Comparison of ENCODE assay signal across 8 cellular contexts in the genomic region with DNA sequence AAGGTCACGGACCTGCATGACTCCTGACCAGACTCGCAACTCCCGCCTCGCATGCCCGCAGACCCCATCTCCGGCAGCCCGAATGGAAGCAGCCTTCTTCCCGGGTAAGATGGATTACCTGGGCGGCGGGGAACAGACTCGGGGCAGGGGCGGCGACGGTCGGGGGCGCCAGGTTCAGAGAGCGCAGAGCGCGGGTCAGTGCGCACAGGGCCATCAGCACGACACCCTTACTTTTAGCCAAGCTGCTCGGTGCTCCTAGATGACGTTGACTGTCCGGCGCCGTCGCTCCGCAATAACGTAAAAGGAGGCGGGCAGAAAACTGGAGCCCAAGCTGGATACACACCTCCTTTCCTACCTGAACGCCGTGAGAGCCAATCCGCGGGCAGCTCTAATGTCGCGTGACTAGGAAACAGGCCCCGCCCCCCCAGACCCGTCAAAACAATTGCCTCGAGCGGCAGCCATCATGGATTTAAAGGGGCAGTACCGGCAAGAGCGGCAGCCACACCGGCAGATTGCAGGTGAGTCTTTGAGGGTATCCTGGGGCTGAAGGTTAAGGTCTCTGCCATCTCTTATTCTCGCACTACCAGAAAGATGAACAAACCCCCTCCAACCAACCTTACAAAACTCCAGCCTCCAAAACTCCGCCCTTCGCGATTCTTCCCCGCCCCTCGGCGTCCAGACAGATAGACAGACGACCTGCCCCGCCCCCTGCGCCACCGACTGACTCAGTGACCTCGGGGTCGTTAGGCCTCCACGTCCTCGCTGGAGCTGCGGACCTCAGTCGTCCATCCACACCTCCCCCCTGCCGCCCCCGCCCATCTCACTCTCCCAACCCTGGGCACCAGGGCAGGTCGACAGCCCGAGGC. TPM values are rescaled to one million over a fixed set of nuclear protein-coding genes. Genes with fewer than 3 reads are reported as not detected.
DNase-seq lines count a peak whose midpoint lies in the region; ATAC-seq lines count a peak whose summit lies in the region.

TSS of gene KLC4 (plus strand) at position 464 of the 866 bp plus-strand sequence. CDS start 1,705 bp downstream, outside the sequence.
TSS of gene MRPL2 (minus strand) at position 267 of the 866 bp plus-strand sequence. CDS start at position 214, 53 bp downstream.

- H3K27ac Mint-ChIP-seq in CD8-positive, alpha-beta memory T cell: peak within 1 kb of the TSS; percentile 98 to 100 (median 100)
- peak within 1 kb of the TSS; percentile 97 to 99 for H3K27ac Mint-ChIP-seq in effector memory CD8-positive, alpha-beta T cell

- H3K4me1 Mint-ChIP-seq in CD8-positive, alpha-beta memory T cell: peaks cover 32 to 54% (median 50%) of the 10 kb centered on the region in 3 donors
- peaks cover 19% of the 10 kb centered on the region in 2 donors for H3K4me1 Mint-ChIP-seq in effector memory CD8-positive, alpha-beta T cell (ENCODE audit: low read depth in 2 of 2)

- peak; percentile 85 for ATAC-seq in GM19468 (IDR thresholded peaks at IDR 0.05; ENCODE audit: extremely low read depth, unreplicated experiment)
- ATAC-seq in effector memory CD8-positive, alpha-beta T cell (replicated peaks): peak; percentile 95

- peaks cover 3 to 61% (median 14%) of the 10 kb centered on the region in 3 donors for H3K36me3 Mint-ChIP-seq in CD8-positive, alpha-beta memory T cell
- peaks cover 50% of the 10 kb centered on the region for H3K36me3 Mint-ChIP-seq in effector memory CD8-positive, alpha-beta T cell (ENCODE audit: insufficient read depth)

- H3K27ac ChIP-seq in CD8-positive, alpha-beta memory T cell (ENCODE audit: low read depth, low read length): peak within 1 kb of the TSS; percentile 94

- no peaks in the 10 kb centered on the region for H3K27me3 Mint-ChIP-seq in CD8-positive, alpha-beta memory T cell
- H3K27me3 Mint-ChIP-seq in effector memory CD8-positive, alpha-beta T cell: no peaks in the 10 kb centered on the region

- no peaks in the 10 kb centered on the region for H3K9me3 Mint-ChIP-seq in CD8-positive, alpha-beta memory T cell
- no peaks in the 10 kb centered on the region for H3K9me3 Mint-ChIP-seq in effector memory CD8-positive, alpha-beta T cell

- H3K4me1 ChIP-seq in CD8-positive, alpha-beta memory T cell (ENCODE audit: insufficient read depth, low read length): peaks cover 23% of the 10 kb centered on the region

- peaks cover 18% of the 10 kb centered on the region for H3K36me3 ChIP-seq in CD8-positive, alpha-beta memory T cell (ENCODE audit: insufficient read depth, low read length)

- DNase-seq in CD8-positive, alpha-beta memory T cell: peak; percentile 95 to 97 (median 96)
- peak; percentile 94 for DNase-seq in HS-5 (ENCODE audit: low read depth)
- peak; percentile 97 for DNase-seq in NK-92 treated with Interleukin-12 subunit alpha and Interleukin-12 subunit beta, amount 100 ng/mL, for 24 hours (lab: John Stamatoyannopoulos, UW)
- peak; percentile 95 to 96 for DNase-seq in activated CD8-positive, alpha-beta memory T cell treated with anti-CD3 and anti-CD28 coated beads for 4 hours (ENCODE audit: low read depth in 2 of 2)
- peak; percentile 95 to 98 (median 95) for DNase-seq in effector memory CD8-positive, alpha-beta T cell
- peak; percentile 99 for DNase-seq in medulla oblongata (ENCODE audit: extremely low spot score)
- DNase-seq in stimulated activated CD8-positive, alpha-beta memory T cell treated with anti-CD3 and anti-CD28 coated beads, Interleukin-12 subunit alpha, Interleukin-12 subunit beta, amount 100 ng/mL, for 1 hour (ENCODE audit: low read depth): peak; percentile 94

- H3K4me3 ChIP-seq in CD8-positive, alpha-beta memory T cell (ENCODE audit: low read length): peak within 1 kb of the TSS; percentile 93

- H3K9me3 ChIP-seq in CD8-positive, alpha-beta memory T cell (ENCODE audit: low read length): no peaks in the 10 kb centered on the region

- H3K4me3 Mint-ChIP-seq in CD8-positive, alpha-beta memory T cell: peak within 1 kb of the TSS; percentile 95 to 99 (median 98)
- peak within 1 kb of the TSS; percentile 93 to 95 for H3K4me3 Mint-ChIP-seq in effector memory CD8-positive, alpha-beta T cell

- CTCF ChIA-PET in CD8-positive, alpha-beta memory T cell (lab: Charles Lee): interaction anchor here (1.2 to 2.1 kb wide), 2 partner anchors 47 to 84 kb away, joined by 3 to 6 read pairs; no protein-coding TSS in a partner anchor

- POLR2A ChIA-PET in CD8-positive, alpha-beta memory T cell (lab: Charles Lee): interaction anchor here (0.5 to 2.6 kb wide), 11 partner anchors 38 to 316 kb away, joined by 3 to 24 read pairs (median 5); partner anchors contain the start of genes CNPY3, KLHDC3, MEA1 and PEX6

- H3K27me3 ChIP-seq in CD8-positive, alpha-beta memory T cell (ENCODE audit: insufficient read depth, low read length, poor library complexity, severe bottlenecking): no peaks in the 10 kb centered on the region

RNA-seq across cellular contexts. Expression of gene KLC4, which starts in this region (rescaled TPM):
- 10 to 100 TPM; 11.1 to 12.3 TPM for total RNA-seq in CD8-positive, alpha-beta memory T cell
- polyA plus RNA-seq in CD8-positive, alpha-beta memory T cell: 11.6 TPM

RNA-seq across cellular contexts. Expression of gene MRPL2, which starts in this region (rescaled TPM):
- total RNA-seq in CD8-positive, alpha-beta memory T cell: 10 to 100 TPM; 89.6 to 91.6 TPM
- polyA plus RNA-seq in CD8-positive, alpha-beta memory T cell: 47.5 TPM

Comparison
In these comparisons a context has a peak if more than half of its experiments do, and no peak if none do; other contexts are left out.
1. Peak in every context shown above with its lines: DNase-seq, ATAC-seq, H3K4me3 ChIP-seq and H3K27ac ChIP-seq.